13 cellular contexts compared by ENCODE assay signal in the genomic region with DNA sequence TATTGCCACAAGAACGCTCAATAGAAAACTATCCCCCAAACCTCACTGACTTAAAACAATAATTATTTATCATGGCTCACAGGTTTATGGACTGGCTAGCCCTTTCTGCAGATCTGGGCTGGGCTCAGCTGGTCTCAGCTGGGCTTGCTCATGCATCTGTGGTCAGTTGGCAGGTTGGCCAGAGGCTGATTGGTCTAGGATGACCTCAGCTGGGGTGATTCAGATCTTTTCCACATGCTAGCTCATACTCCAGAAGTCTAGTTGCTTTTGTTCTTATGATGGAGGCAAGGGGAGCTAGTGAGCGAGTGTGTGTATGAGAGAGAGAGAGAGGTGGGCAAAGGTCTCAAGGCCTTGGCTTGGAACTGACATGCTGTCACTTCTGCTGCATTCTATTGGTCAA.
A peak's percentile ranks its signal among the peaks of the same experiment; 100 is the strongest.
DNase-seq lines count a peak whose midpoint lies in the region; ATAC-seq and TF ChIP-seq lines count a peak whose summit lies in the region.
"Had no signal": no experiment of that assay in that cellular context is flagged by ENCODE, and none has a peak within 500 bp of the region (broad histone marks: within the 10 kb centered on the region; RNA-seq: fewer than 3 reads in every experiment).

No MANE protein-coding gene starts in this region.

- ATAC-seq in heart left ventricle (peak; percentile 85 to 94 (median 88)), psoas muscle (peak; percentile 46 to 70 (median 66)), T-helper 17 cell (no peak)
- ATAC-seq: activated naive CD8-positive, alpha-beta T cell treated with anti-CD3 and anti-CD28 coated beads, Interleukin-2, amount 50 U/mL, for 24 hours had no signal

- no peaks in the 10 kb centered on the region for H3K9me3 ChIP-seq in heart left ventricle
- H3K9me3 ChIP-seq in psoas muscle, result no peaks in the 10 kb centered on the region
- no peaks in the 10 kb centered on the region for H3K9me3 ChIP-seq in T-helper 17 cell (ENCODE audit: control insufficient read depth, low read length, poor library complexity, severe bottlenecking)
- H3K9me3 ChIP-seq: testis had no signal

- H3K36me3 ChIP-seq in heart left ventricle (no peaks in the 10 kb centered on the region), psoas muscle (ENCODE audit: insufficient read depth in 1 of 2, low read depth in 1 of 2) (no peaks in the 10 kb centered on the region)

- H3K4me1 Mint-ChIP-seq in T-helper 17 cell, result peaks cover 3% of the 10 kb centered on the region
- H3K4me1 Mint-ChIP-seq in activated CD4-positive, alpha-beta T cell treated with anti-CD3 and anti-CD28 coated beads, Interleukin-2, amount 10 ng/mL, durations not matched to agents 7 days and 5 days, result peaks cover 5% of the 10 kb centered on the region
- H3K4me1 Mint-ChIP-seq: activated naive CD8-positive, alpha-beta T cell treated with anti-CD3 and anti-CD28 coated beads, Interleukin-2, amount 50 U/mL, for 24 hours had no signal

- H3K27me3 ChIP-seq in heart left ventricle (no peaks in the 10 kb centered on the region), psoas muscle (ENCODE audit: insufficient read depth in 3 of 3, low read length in 2 of 3) (no peaks in the 10 kb centered on the region)
- H3K27me3 ChIP-seq: testis had no signal

- intact Hi-C loops in heart left ventricle (cut with DNase I) (loop anchor here in 2 of 10 donors (10.0 kb wide), 2 partner anchors 114 to 124 kb away; no protein-coding TSS in a partner anchor), psoas muscle (cut with DNase I) (loop anchor here in 1 of 2 donors (5.0 kb wide), 1 partner anchor 233 kb away; no protein-coding TSS in a partner anchor)

- no peak overlapping the region for H3K27ac Mint-ChIP-seq in T-helper 17 cell
- H3K27ac Mint-ChIP-seq in activated CD4-positive, alpha-beta T cell treated with anti-CD3 and anti-CD28 coated beads, Interleukin-2, amount 10 ng/mL, durations not matched to agents 7 days and 5 days, result no peak overlapping the region
- H3K27ac Mint-ChIP-seq: activated naive CD8-positive, alpha-beta T cell treated with anti-CD3 and anti-CD28 coated beads, Interleukin-2, amount 50 U/mL, for 24 hours had no signal

- peaks cover 0 to 14% (median 0%) of the 10 kb centered on the region in 12 donors for H3K4me1 ChIP-seq in heart left ventricle
- H3K4me1 ChIP-seq in psoas muscle, result no peaks in the 10 kb centered on the region
- H3K4me1 ChIP-seq: testis had no signal

- no peaks in the 10 kb centered on the region for H3K36me3 Mint-ChIP-seq in T-helper 17 cell (ENCODE audit: low read depth)
- no peaks in the 10 kb centered on the region for H3K36me3 Mint-ChIP-seq in activated CD4-positive, alpha-beta T cell treated with anti-CD3 and anti-CD28 coated beads, Interleukin-2, amount 10 ng/mL, durations not matched to agents 7 days and 5 days (ENCODE audit: low read depth)

- H3K27me3 Mint-ChIP-seq in T-helper 17 cell, result peaks cover 31% of the 10 kb centered on the region
- H3K27me3 Mint-ChIP-seq in activated CD4-positive, alpha-beta T cell treated with anti-CD3 and anti-CD28 coated beads, Interleukin-2, amount 10 ng/mL, durations not matched to agents 7 days and 5 days, result no peaks in the 10 kb centered on the region
- H3K27me3 Mint-ChIP-seq: activated naive CD8-positive, alpha-beta T cell treated with anti-CD3 and anti-CD28 coated beads, Interleukin-2, amount 50 U/mL, for 24 hours had no signal

- H3K27ac ChIP-seq in heart left ventricle (peak overlapping the region in 10 of 12 donors; percentile 30 to 74 (median 62)), psoas muscle (no peak overlapping the region)
- H3K27ac ChIP-seq: testis had no signal

- TF ChIP-seq CTCF in heart left ventricle (IDR thresholded peaks at IDR 0.05) (no peak), psoas muscle (IDR thresholded peaks at IDR 0.05) (no peak)

- 67 to 83% (median 81%) methylated on average over 2 of the region's 2 CpGs for WGBS in heart left ventricle, 4 donors
- 47 to 52% (median 48%) methylated on average over 2 of the region's 2 CpGs for WGBS in psoas muscle, 3 donors

- H3K9me3 Mint-ChIP-seq in activated CD4-positive, alpha-beta T cell treated with anti-CD3 and anti-CD28 coated beads, Interleukin-2, amount 10 ng/mL, durations not matched to agents 7 days and 5 days, result no peaks in the 10 kb centered on the region
- H3K9me3 Mint-ChIP-seq: activated naive CD8-positive, alpha-beta T cell treated with anti-CD3 and anti-CD28 coated beads, Interleukin-2, amount 50 U/mL, for 24 hours had no signal

- POLR2A ChIA-PET in activated CD4-positive, alpha-beta T cell treated with anti-CD3 and anti-CD28 coated beads, Interleukin-2, amount 10 ng/mL, durations not matched to agents 7 days and 5 days (lab: Charles Lee), result no interaction called here

- CTCF ChIA-PET in activated CD4-positive, alpha-beta T cell treated with anti-CD3 and anti-CD28 coated beads, Interleukin-2, amount 10 ng/mL, durations not matched to agents 7 days and 5 days (lab: Charles Lee), result interaction anchor here (1.0 kb wide), 1 partner anchor 21 kb away, joined by 5 read pairs; no protein-coding TSS in a partner anchor

- DNase-seq in EH (ENCODE audit: low read depth) (peak; percentile 45), astrocyte of the hippocampus (ENCODE audit: low read depth, low spot score) (peak; percentile 86), heart left ventricle (peak; percentile 46 to 82 (median 67)), psoas muscle (peak; percentile 50 to 58), T-helper 17 cell (no peak), NCI-H1436 treated with DMSO at 0.1 percent for 48 hours (lab: John Stamatoyannopoulos, UW) (no peak), DMS79 (lab: John Stamatoyannopoulos, UW) (no peak)
- DNase-seq in activated CD4-positive, alpha-beta T cell treated with anti-CD3 and anti-CD28 coated beads, Interleukin-2, amount 10 ng/mL, durations not matched to agents 7 days and 5 days, result no peak
- DNase-seq: activated CD4-positive, alpha-beta T cell treated with anti-CD3 and anti-CD28 coated beads for 4 hours; activated naive CD8-positive, alpha-beta T cell treated with anti-CD3 and anti-CD28 coated beads, Interleukin-2, amount 50 U/mL, for 24 hours; DMS53; testis had no signal

- H3K4me3 Mint-ChIP-seq in T-helper 17 cell, result no peak overlapping the region
- H3K4me3 Mint-ChIP-seq in activated CD4-positive, alpha-beta T cell treated with anti-CD3 and anti-CD28 coated beads, Interleukin-2, amount 10 ng/mL, durations not matched to agents 7 days and 5 days, result no peak overlapping the region
- H3K4me3 Mint-ChIP-seq: activated naive CD8-positive, alpha-beta T cell treated with anti-CD3 and anti-CD28 coated beads, Interleukin-2, amount 50 U/mL, for 24 hours had no signal

- H3K4me3 ChIP-seq in heart left ventricle, result no peak overlapping the region
- no peak overlapping the region for H3K4me3 ChIP-seq in psoas muscle
- H3K4me3 ChIP-seq: smooth muscle cell, testis had no signal

- no peak for TF ChIP-seq POLR2A in heart left ventricle (IDR thresholded peaks at IDR 0.05)

Comparison
In these comparisons a context has a peak if more than half of its experiments do, and no peak if none do; other contexts are left out.
1. DNase-seq: peak in EH (single experiment), astrocyte of the hippocampus (single experiment), heart left ventricle (5 of 5) and psoas muscle (2 of 2); none in T-helper 17 cell (0 of 3), NCI-H1436 treated with DMSO at 0.1 percent for 48 hours (single experiment), activated CD4-positive, alpha-beta T cell treated with anti-CD3 and anti-CD28 coated beads, Interleukin-2, amount 10 ng/mL, durations not matched to agents 7 days and 5 days (single experiment) and DMS79 (single experiment).